28 cellular contexts compared by ENCODE assay signal in genomic region chr6:90093558-90094073, GRCh38.
DNase-seq lines count a peak whose midpoint lies in the region; ATAC-seq and TF ChIP-seq lines count a peak whose summit lies in the region.
"Had no signal": no experiment of that assay in that cellular context is flagged by ENCODE, and none has a peak within 500 bp of the region (broad histone marks: within the 10 kb centered on the region; RNA-seq: fewer than 3 reads in every experiment).

No MANE protein-coding gene starts in this region.

- H3K18ac ChIP-seq in trophoblast cell (ENCODE audit: low read length): no peak overlapping the region

- H3K4me2 ChIP-seq in SK-N-SH: no peak overlapping the region
- no peak overlapping the region for H3K4me2 ChIP-seq in trophoblast cell (ENCODE audit: low read length)

- H3K36me3 Mint-ChIP-seq in activated naive CD4-positive, alpha-beta T cell treated with anti-CD3 and anti-CD28 coated beads, Interleukin-2, amount 50 U/mL, for 72 hours: peaks cover 9 to 10% of the 10 kb centered on the region in 2 donors
- peaks cover 6% of the 10 kb centered on the region for H3K36me3 Mint-ChIP-seq in memory B cell

- H3K36me3 ChIP-seq in SK-N-SH (replicated peaks in 1 of 2; ENCODE audit: control insufficient read depth in 1 of 2, insufficient read depth in 2 of 2, low read length in 1 of 2) (no peaks in the 10 kb centered on the region), psoas muscle (ENCODE audit: insufficient read depth in 1 of 2, low read depth in 1 of 2) (no peaks in the 10 kb centered on the region), trophoblast cell (ENCODE audit: control insufficient read depth in 1 of 2, insufficient read depth in 2 of 2, low read length in 2 of 2) (no peaks in the 10 kb centered on the region)
- H3K36me3 ChIP-seq: BE2C, HAP-1, MG63 had no signal

- H3K27me3 Mint-ChIP-seq in memory B cell: no peaks in the 10 kb centered on the region

- no peak overlapping the region for H3K9ac ChIP-seq in SK-N-SH
- H3K9ac ChIP-seq in trophoblast cell (ENCODE audit: low read length): no peak overlapping the region

- H3K27ac ChIP-seq in SK-N-SH (ENCODE audit: low read depth in 2 of 2, low read length in 1 of 2): no peak overlapping the region
- H3K27ac ChIP-seq in psoas muscle: no peak overlapping the region
- no peak overlapping the region for H3K27ac ChIP-seq in trophoblast cell (ENCODE audit: low read depth, low read length)
- H3K27ac ChIP-seq: 22Rv1, RWPE1 had no signal

- H3K79me2 ChIP-seq in SK-N-SH (ENCODE audit: insufficient read depth): no peaks in the 10 kb centered on the region
- no peaks in the 10 kb centered on the region for H3K79me2 ChIP-seq in trophoblast cell (ENCODE audit: control insufficient read depth, insufficient read depth, low read length, poor library complexity)

- no peak for TF ChIP-seq CTCF in SK-N-SH (IDR thresholded peaks at IDR 0.05)
- TF ChIP-seq CTCF in psoas muscle (IDR thresholded peaks at IDR 0.05): no peak

- H3K4me1 ChIP-seq in SK-N-SH (ENCODE audit: control insufficient read depth in 1 of 2, insufficient read depth in 2 of 2, low read depth in 1 of 2, low read length in 1 of 2): peaks cover 6 to 11% of the 10 kb centered on the region in 2 experiments; a peak in 3 of 4 replicates
- peaks cover 33% of the 10 kb centered on the region for H3K4me1 ChIP-seq in psoas muscle
- peaks cover 0 to under 1% of the 10 kb centered on the region in 2 experiments for H3K4me1 ChIP-seq in trophoblast cell (ENCODE audit: control insufficient read depth in 1 of 2, insufficient read depth in 2 of 2, low read length in 2 of 2)
- H3K4me1 ChIP-seq: BE2C, HAP-1 had no signal

- H2BK5ac ChIP-seq in trophoblast cell (ENCODE audit: low read depth, low read length, poor library complexity): no peak overlapping the region

- H2AFZ ChIP-seq in SK-N-SH (ENCODE audit: low read depth) (no peak overlapping the region), trophoblast cell (ENCODE audit: insufficient read depth, low read length, poor library complexity) (no peak overlapping the region)

- no peak overlapping the region for H3K4me3 Mint-ChIP-seq in memory B cell
- H3K4me3 Mint-ChIP-seq: CD14-positive monocyte; CD8-positive, alpha-beta memory T cell had no signal

- no peak overlapping the region for H3K23ac ChIP-seq in trophoblast cell (ENCODE audit: low read length)

- H3K9me2 ChIP-seq in SK-N-SH: no peaks in the 10 kb centered on the region

- no peaks in the 10 kb centered on the region for H4K20me1 ChIP-seq in SK-N-SH (ENCODE audit: insufficient read depth)

- no peak for ATAC-seq in SK-N-SH treated with all-trans-retinoic acid at 6 μM for 48 hours
- ATAC-seq in activated naive CD4-positive, alpha-beta T cell treated with anti-CD3 and anti-CD28 coated beads, Interleukin-2, amount 50 U/mL, for 72 hours: peak; percentile 9 to 13
- ATAC-seq in memory B cell (ENCODE audit: low read depth): no peak
- no peak for ATAC-seq in psoas muscle
- ATAC-seq: GM12878, Panc1 had no signal

- H3F3A ChIP-seq in SK-N-SH (replicated peaks; ENCODE audit: insufficient read depth): peaks cover 17% of the 10 kb centered on the region

- no peak for DNase-seq in SK-N-SH
- no peak for DNase-seq in activated naive CD4-positive, alpha-beta T cell treated with anti-CD3 and anti-CD28 coated beads, Interleukin-2, amount 50 U/mL, for 72 hours (ENCODE audit: low spot score in 2 of 2)
- DNase-seq in activated naive CD4-positive, alpha-beta T cell treated with anti-CD3 and anti-CD28 coated beads, Interleukin-2, amount 50 U/mL, for 16 hours: no peak
- DNase-seq in memory B cell (ENCODE audit: low spot score in 2 of 2): no peak
- no peak for DNase-seq in psoas muscle
- DNase-seq in NCI-H1436 treated with DMSO at 0.1 percent for 48 hours (lab: John Stamatoyannopoulos, UW): no peak
- DNase-seq in trophoblast cell: no peak
- DNase-seq: BE2C; CD8-positive, alpha-beta memory T cell; DMS 273 treated with DMSO at 0.1 percent for 48 hours; DMS79; EL; GDM1; GOT3; KG1; MG63; NCI-H1105 treated with DMSO at 0.1 percent for 48 hours; NCI-H2029 treated with DMSO at 0.1 percent for 48 hours; NCI-H446 treated with DMSO at 0.1 percent for 48 hours; NCI-H526; SHP77 had no signal

- no peak overlapping the region for H2BK12ac ChIP-seq in trophoblast cell (ENCODE audit: low read length)

- H3K9me3 Mint-ChIP-seq in activated naive CD4-positive, alpha-beta T cell treated with anti-CD3 and anti-CD28 coated beads, Interleukin-2, amount 50 U/mL, for 72 hours: peaks cover 0 to 5% of the 10 kb centered on the region in 2 donors
- H3K9me3 Mint-ChIP-seq in memory B cell: no peaks in the 10 kb centered on the region
- H3K9me3 Mint-ChIP-seq: CD8-positive, alpha-beta memory T cell had no signal

- H2AK5ac ChIP-seq in trophoblast cell (ENCODE audit: low read length): no peak overlapping the region

- H3K27ac Mint-ChIP-seq in activated naive CD4-positive, alpha-beta T cell treated with anti-CD3 and anti-CD28 coated beads, Interleukin-2, amount 50 U/mL, for 72 hours: no peak overlapping the region
- H3K27ac Mint-ChIP-seq in memory B cell: peak overlapping the region; percentile 73
- H3K27ac Mint-ChIP-seq: CD14-positive monocyte; CD8-positive, alpha-beta memory T cell had no signal

- H3K27me3 ChIP-seq in SK-N-SH (ENCODE audit: insufficient read depth): no peaks in the 10 kb centered on the region
- H3K27me3 ChIP-seq in psoas muscle (ENCODE audit: insufficient read depth in 3 of 3, low read length in 2 of 3): no peaks in the 10 kb centered on the region
- H3K27me3 ChIP-seq in trophoblast cell (ENCODE audit: insufficient read depth, low read length): no peaks in the 10 kb centered on the region
- H3K27me3 ChIP-seq: BE2C, MG63 had no signal

- 84% methylated on average over 3 of the region's 3 CpGs for WGBS in SK-N-SH (ENCODE audit: low lambda C conversion rate)
- WGBS in psoas muscle, 3 donors: 81 to 99% (median 97%) methylated on average over 3 of the region's 3 CpGs
- WGBS in trophoblast cell (ENCODE audit: extremely low coverage, insufficient coverage, insufficient read length): no CpG with 5 or more reads among the region's 3 CpGs

- H3K4me1 Mint-ChIP-seq in memory B cell: peaks cover 42% of the 10 kb centered on the region

- H3K9me3 ChIP-seq in SK-N-SH: no peaks in the 10 kb centered on the region
- H3K9me3 ChIP-seq in psoas muscle: no peaks in the 10 kb centered on the region
- H3K9me3 ChIP-seq in trophoblast cell (ENCODE audit: insufficient read depth, low read depth, low read length): no peaks in the 10 kb centered on the region
- H3K9me3 ChIP-seq: BE2C, HAP-1, MG63 had no signal

- H4K91ac ChIP-seq in trophoblast cell (ENCODE audit: low read depth, low read length): no peak overlapping the region

- TF ChIP-seq EP300 in SK-N-SH (IDR thresholded peaks at IDR 0.05; ENCODE audit: borderline replicate concordance in 1 of 2, low read depth in 1 of 2, low read length in 1 of 2): no peak

- CTCF ChIA-PET in SK-N-SH (lab: Yijun Ruan, JAX): interaction anchor here (0.6 to 1.7 kb wide), 3 partner anchors 10 to 123 kb away, joined by 3 to 5 read pairs (median 3); no protein-coding TSS in a partner anchor

- H3K4ac ChIP-seq in trophoblast cell (ENCODE audit: low read depth, low read length): no peak overlapping the region

- TF ChIP-seq RAD21 in SK-N-SH (IDR thresholded peaks at IDR 0.05; ENCODE audit: low read length): no peak

- H2BK120ac ChIP-seq in trophoblast cell (ENCODE audit: insufficient read depth, low read length, poor library complexity): no peak overlapping the region

- no peak overlapping the region for H3K4me3 ChIP-seq in SK-N-SH (ENCODE audit: low read depth in 2 of 2, low read length in 1 of 2)
- H3K4me3 ChIP-seq in psoas muscle: no peak overlapping the region
- no peak overlapping the region for H3K4me3 ChIP-seq in trophoblast cell (ENCODE audit: low read depth, low read length)
- H3K4me3 ChIP-seq: GM12878, HAP-1, MG63 had no signal

- peaks cover under 1% of the 10 kb centered on the region for H3K79me1 ChIP-seq in trophoblast cell (ENCODE audit: low read length)

- no peak overlapping the region for H3K14ac ChIP-seq in trophoblast cell (ENCODE audit: low read length)

- intact Hi-C loops in psoas muscle (cut with DNase I): loop anchor here (2.0 to 10.0 kb wide), 3 partner anchors 119 to 299 kb away; partner anchors contain the start of gene BACH2 (in 1 of the 2)

- POLR2A ChIA-PET in SK-N-SH (lab: Yijun Ruan, JAX): no interaction called here

- no peak overlapping the region for H4K8ac ChIP-seq in trophoblast cell (ENCODE audit: low read depth, low read length)

- H4K12ac ChIP-seq in trophoblast cell (ENCODE audit: low read depth, low read length): no peak overlapping the region

TF ChIP-seq in SK-N-SH treated with all-trans-retinoic acid at 6 μM for 48 hours, 23 proteins besides CTCF, POLR2A, EP300 and RAD21 (continues in another document):
- TF ChIP-seq PPARA (CRISPR knock-in tag; IDR thresholded peaks at IDR 0.05; ENCODE audit: borderline replicate concordance) (no peak), POU6F1 (CRISPR knock-in tag; IDR thresholded peaks at IDR 0.05; ENCODE audit: borderline replicate concordance, low read depth) (no peak), ISL1 (CRISPR knock-in tag; IDR thresholded peaks at IDR 0.05) (no peak), ARNTL (CRISPR knock-in tag; IDR thresholded peaks at IDR 0.05; ENCODE audit: borderline replicate concordance, low read depth) (no peak)

Comparison
In these comparisons a context has a peak if more than half of its experiments do, and no peak if none do; other contexts are left out.
1. ATAC-seq: peak in activated naive CD4-positive, alpha-beta T cell treated with anti-CD3 and anti-CD28 coated beads, Interleukin-2, amount 50 U/mL, for 72 hours (2 of 2); none in SK-N-SH treated with all-trans-retinoic acid at 6 μM for 48 hours (single experiment), memory B cell (single experiment) and psoas muscle (0 of 4).